Comparison of ENCODE assay signal across 13 cellular contexts in genomic region chr5:141758316-141758965, GRCh38.
DNase-seq lines count a peak whose midpoint lies in the region; ATAC-seq and TF ChIP-seq lines count a peak whose summit lies in the region.
"Had no signal": no experiment of that assay in that cellular context is flagged by ENCODE, and none has a peak within 500 bp of the region (broad histone marks: within the 10 kb centered on the region; RNA-seq: fewer than 3 reads in every experiment).

No MANE protein-coding gene starts in this region.

- no peak for TF ChIP-seq CTCF in nephron progenitor cell (IDR thresholded peaks at IDR 0.05)

- no peak overlapping the region for H3K27ac Mint-ChIP-seq in nephron progenitor cell

- H3K9me3 ChIP-seq in BLaER1 treated with 17β-estradiol and CSF1 and Interleukin-3, amounts not matched to agents 10 nM and 100 nM (replicated peaks in 1 of 11), result no peaks in the 10 kb centered on the region
- H3K9me3 ChIP-seq: right atrium auricular region had no signal

- peak overlapping the region; percentile 63 for H3K4me3 Mint-ChIP-seq in nephron progenitor cell
- H3K4me3 Mint-ChIP-seq in activated T-cell treated with anti-CD3 and anti-CD28 coated beads, Interleukin-2, amount 50 U/mL, for 4 hours, result no peak overlapping the region

- peaks cover 5 to 17% (median 14%) of the 10 kb centered on the region in 11 experiments; a peak in 21 of 22 replicates for H3K27me3 ChIP-seq in BLaER1 treated with 17β-estradiol and CSF1 and Interleukin-3, amounts not matched to agents 10 nM and 100 nM
- H3K27me3 ChIP-seq: right atrium auricular region had no signal

- peaks cover 39% of the 10 kb centered on the region for H3K4me1 Mint-ChIP-seq in nephron progenitor cell
- H3K4me1 Mint-ChIP-seq in activated T-cell treated with anti-CD3 and anti-CD28 coated beads, Interleukin-2, amount 50 U/mL, for 4 hours (ENCODE audit: low read depth), result peaks cover 4% of the 10 kb centered on the region

- H3K9ac ChIP-seq in BLaER1 treated with 17β-estradiol and CSF1 and Interleukin-3, amounts not matched to agents 10 nM and 100 nM, result 0 out of 22 replicates have a peak overlapping the region, but pooled peaks of 1 of the 11 experiments have one; percentile 20

- H3K27ac ChIP-seq in BLaER1 treated with 17β-estradiol and CSF1 and Interleukin-3, amounts not matched to agents 10 nM and 100 nM, result no peak overlapping the region
- H3K27ac ChIP-seq: right atrium auricular region had no signal

- peaks cover 10 to 54% (median 41%) of the 10 kb centered on the region in 10 experiments; a peak in 19 of 20 replicates for H3K4me1 ChIP-seq in BLaER1 treated with 17β-estradiol and CSF1 and Interleukin-3, amounts not matched to agents 10 nM and 100 nM

- H3K36me3 Mint-ChIP-seq in nephron progenitor cell (ENCODE audit: low read depth), result no peaks in the 10 kb centered on the region
- H3K36me3 Mint-ChIP-seq in activated T-cell treated with anti-CD3 and anti-CD28 coated beads, Interleukin-2, amount 50 U/mL, for 4 hours (ENCODE audit: insufficient read depth), result no peaks in the 10 kb centered on the region

- peak overlapping the region; percentile 10 to 76 (median 69); a peak in 20 of 22 replicates for H3K4me2 ChIP-seq in BLaER1 treated with 17β-estradiol and CSF1 and Interleukin-3, amounts not matched to agents 10 nM and 100 nM

- POLR2A ChIA-PET in HEK293T (lab: Yijun Ruan, JAX), result no interaction called here

- H3K27me3 Mint-ChIP-seq in nephron progenitor cell (ENCODE audit: low read depth, poor library complexity), result peaks cover 93% of the 10 kb centered on the region
- H3K27me3 Mint-ChIP-seq in activated T-cell treated with anti-CD3 and anti-CD28 coated beads, Interleukin-2, amount 50 U/mL, for 4 hours (ENCODE audit: low read depth), result peaks cover 73% of the 10 kb centered on the region

- intact Hi-C loops in sciatic nerve (cut with DNase I), result no loop called here

- peaks cover 0 to 67% (median 4%) of the 10 kb centered on the region in 11 experiments; a peak in 9 of 22 replicates for H4K20me1 ChIP-seq in BLaER1 treated with 17β-estradiol and CSF1 and Interleukin-3, amounts not matched to agents 10 nM and 100 nM

- ATAC-seq in activated T-cell treated with anti-CD3 and anti-CD28 coated beads, Interleukin-2, amount 50 U/mL, for 4 hours, result no peak
- no peak for ATAC-seq in sciatic nerve

- DNase-seq in HEK293T (ENCODE audit: extremely low spot score) (peak; percentile 25), astrocyte of the hippocampus (ENCODE audit: low read depth, low spot score) (peak; percentile 23), nephron progenitor cell (peak; percentile 77), OCI-M1 (lab: John Stamatoyannopoulos, UW) (no peak), GF-D8 (lab: John Stamatoyannopoulos, UW) (no peak), sciatic nerve (ENCODE audit: low spot score) (no peak)
- DNase-seq in activated T-cell treated with anti-CD3 and anti-CD28 coated beads, Interleukin-2, amount 50 U/mL, for 4 hours, result no peak
- DNase-seq: AML-193, midbrain, NCI-H226, T-helper 2 cell had no signal

- no peaks in the 10 kb centered on the region for H3K9me3 Mint-ChIP-seq in nephron progenitor cell
- H3K9me3 Mint-ChIP-seq in activated T-cell treated with anti-CD3 and anti-CD28 coated beads, Interleukin-2, amount 50 U/mL, for 4 hours, result no peaks in the 10 kb centered on the region

- no peak overlapping the region for H3K4me3 ChIP-seq in BLaER1 treated with 17β-estradiol and CSF1 and Interleukin-3, amounts not matched to agents 10 nM and 100 nM
- H3K4me3 ChIP-seq: right atrium auricular region had no signal

- CTCF ChIA-PET in HEK293T (lab: Yijun Ruan, JAX), result interaction anchor here (0.6 to 3.0 kb wide), 5 partner anchors 57 to 323 kb away, joined by 3 to 14 read pairs (median 4); partner anchors contain the start of gene PCDH1

- no peaks in the 10 kb centered on the region for H3K36me3 ChIP-seq in BLaER1 treated with 17β-estradiol and CSF1 and Interleukin-3, amounts not matched to agents 10 nM and 100 nM
- H3K36me3 ChIP-seq: right atrium auricular region had no signal

TF ChIP-seq in HEK293T, 16 proteins besides CTCF, POLR2A, EP300 and RAD21:
- TF ChIP-seq L3MBTL2 (conservative IDR thresholded peaks at IDR 0.05) (no peak), ARNT (IDR thresholded peaks at IDR 0.05) (no peak), NFRKB (IDR thresholded peaks at IDR 0.05) (no peak), ELF4 (IDR thresholded peaks at IDR 0.05) (no peak), PKNOX1 (IDR thresholded peaks at IDR 0.05) (no peak), SUZ12 (IDR thresholded peaks at IDR 0.05) (no peak)

Comparison
In these comparisons a context has a peak if more than half of its experiments do, and no peak if none do; other contexts are left out.
1. DNase-seq: peak in HEK293T (single experiment), astrocyte of the hippocampus (single experiment) and nephron progenitor cell (single experiment); none in OCI-M1 (single experiment), activated T-cell treated with anti-CD3 and anti-CD28 coated beads, Interleukin-2, amount 50 U/mL, for 4 hours (single experiment), GF-D8 (single experiment) and sciatic nerve (single experiment).